12 cellular contexts compared by ENCODE assay signal in the genomic region with DNA sequence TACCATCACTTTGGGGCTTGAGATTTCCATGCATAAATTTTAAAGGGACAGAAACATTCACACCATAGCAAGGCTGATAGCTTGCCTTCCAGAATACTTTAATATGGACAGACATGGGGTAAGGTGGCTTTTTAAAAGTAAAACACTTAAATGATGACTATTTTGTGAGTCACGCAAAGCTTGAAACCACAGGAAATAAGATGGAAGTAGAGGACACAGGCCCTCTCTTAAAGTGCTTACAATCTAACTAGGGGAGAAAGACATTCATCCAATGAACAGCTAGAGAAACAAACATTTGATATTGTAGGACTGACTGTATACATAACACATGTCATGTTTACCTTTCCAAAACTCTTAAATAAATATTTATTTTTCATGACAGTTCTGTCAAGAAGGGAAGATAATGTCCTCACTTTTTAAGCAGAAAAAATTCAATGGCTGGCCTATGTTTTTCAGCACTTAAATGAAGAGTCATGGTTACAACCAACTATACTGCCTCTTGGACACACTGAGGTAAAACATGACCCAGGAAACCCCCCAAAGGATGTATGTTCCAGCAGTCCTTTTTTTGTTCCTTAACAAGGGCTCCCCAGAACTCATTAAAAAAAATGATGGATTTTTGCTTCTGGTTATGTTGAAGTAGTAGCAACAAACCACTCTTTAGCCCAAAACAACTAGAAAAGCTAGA.
DNase-seq lines count a peak whose midpoint lies in the region; ATAC-seq and TF ChIP-seq lines count a peak whose summit lies in the region.
"Had no signal": no experiment of that assay in that cellular context is flagged by ENCODE, and none has a peak within 500 bp of the region (broad histone marks: within the 10 kb centered on the region; RNA-seq: fewer than 3 reads in every experiment).

No MANE protein-coding gene starts in this region.

- peak; percentile 26 to 54 for ATAC-seq in activated naive CD4-positive, alpha-beta T cell treated with anti-CD3 and anti-CD28 coated beads, Interleukin-2, amount 50 U/mL, for 72 hours
- peak; percentile 62 for ATAC-seq in stimulated activated effector memory CD8-positive, alpha-beta T cell treated with anti-CD3 and anti-CD28 coated beads, Interleukin-12 subunit alpha, Interleukin-12 subunit beta, amount 100 ng/mL, for 72 hours
- ATAC-seq in sciatic nerve = no peak
- ATAC-seq: upper lobe of right lung had no signal

- no peaks in the 10 kb centered on the region for H3K9me3 ChIP-seq in fibroblast of lung (ENCODE audit: control insufficient read depth, insufficient read depth, low read depth, low read length)
- no peaks in the 10 kb centered on the region for H3K9me3 ChIP-seq in effector memory CD4-positive, alpha-beta T cell (ENCODE audit: control insufficient read depth, low read length)
- H3K9me3 ChIP-seq: upper lobe of right lung had no signal

- H3K79me2 ChIP-seq in fibroblast of lung (ENCODE audit: control insufficient read depth, insufficient read depth, low read length) = no peaks in the 10 kb centered on the region

- TF ChIP-seq CTCF in fibroblast of lung (conservative IDR thresholded peaks at IDR 0.05 in 1 of 2, IDR thresholded peaks at IDR 0.05 in 1 of 2; ENCODE audit: low read depth in 1 of 2, low read length in 2 of 2) = no peak

- H4K20me1 ChIP-seq in fibroblast of lung (ENCODE audit: control insufficient read depth, extremely low read depth, insufficient read depth, low read length) = no peaks in the 10 kb centered on the region

- peaks cover 16 to 32% of the 10 kb centered on the region in 2 donors for H3K36me3 Mint-ChIP-seq in activated naive CD4-positive, alpha-beta T cell treated with anti-CD3 and anti-CD28 coated beads, Interleukin-2, amount 50 U/mL, for 72 hours
- H3K36me3 Mint-ChIP-seq in stimulated activated effector memory CD8-positive, alpha-beta T cell treated with anti-CD3 and anti-CD28 coated beads, Interleukin-12 subunit alpha, Interleukin-12 subunit beta, amount 100 ng/mL, for 72 hours = no peaks in the 10 kb centered on the region

- H3K27me3 ChIP-seq in fibroblast of lung (ENCODE audit: control insufficient read depth, insufficient read depth, low read length) = no peaks in the 10 kb centered on the region
- no peaks in the 10 kb centered on the region for H3K27me3 ChIP-seq in effector memory CD4-positive, alpha-beta T cell (replicated peaks; ENCODE audit: control insufficient read depth, insufficient read depth, low read length, poor library complexity, severe bottlenecking)
- H3K27me3 ChIP-seq: upper lobe of right lung had no signal

- peaks cover 15% of the 10 kb centered on the region for H3K4me1 ChIP-seq in fibroblast of lung (ENCODE audit: control insufficient read depth, extremely low read depth, insufficient read depth, low read length)
- no peaks in the 10 kb centered on the region for H3K4me1 ChIP-seq in effector memory CD4-positive, alpha-beta T cell (ENCODE audit: control insufficient read depth, insufficient read depth, low read length, poor library complexity, severe bottlenecking)
- H3K4me1 ChIP-seq: upper lobe of right lung had no signal

- intact Hi-C loops in sciatic nerve (cut with DNase I) = no loop called here

- H3K4me1 Mint-ChIP-seq in stimulated activated effector memory CD8-positive, alpha-beta T cell treated with anti-CD3 and anti-CD28 coated beads, Interleukin-12 subunit alpha, Interleukin-12 subunit beta, amount 100 ng/mL, for 72 hours = peaks cover 5% of the 10 kb centered on the region

- peak overlapping the region in 1 of 2 donors; percentile 19 for H3K27ac Mint-ChIP-seq in activated naive CD4-positive, alpha-beta T cell treated with anti-CD3 and anti-CD28 coated beads, Interleukin-2, amount 50 U/mL, for 72 hours
- H3K27ac Mint-ChIP-seq in stimulated activated effector memory CD8-positive, alpha-beta T cell treated with anti-CD3 and anti-CD28 coated beads, Interleukin-12 subunit alpha, Interleukin-12 subunit beta, amount 100 ng/mL, for 72 hours = no peak overlapping the region

- H2AFZ ChIP-seq in fibroblast of lung (ENCODE audit: low read length) = no peak overlapping the region

- DNase-seq in activated naive CD4-positive, alpha-beta T cell treated with anti-CD3 and anti-CD28 coated beads, Interleukin-2, amount 50 U/mL, for 72 hours (ENCODE audit: low spot score in 2 of 2) = no peak
- no peak for DNase-seq in activated naive CD4-positive, alpha-beta T cell treated with anti-CD3 and anti-CD28 coated beads, Interleukin-2, amount 50 U/mL, for 16 hours
- DNase-seq in RPMI7951 (ENCODE audit: low read depth) = peak; percentile 88
- DNase-seq in fibroblast of lung (ENCODE audit: low read depth in 2 of 2) = peak; percentile 79 to 90
- no peak for DNase-seq in stimulated activated effector memory CD8-positive, alpha-beta T cell treated with anti-CD3 and anti-CD28 coated beads, Interleukin-12 subunit alpha, Interleukin-12 subunit beta, amount 100 ng/mL, for 72 hours (ENCODE audit: low spot score in 2 of 2)
- no peak for DNase-seq in sciatic nerve (ENCODE audit: low spot score)
- DNase-seq in effector memory CD4-positive, alpha-beta T cell = no peak
- DNase-seq in DMS153 (lab: John Stamatoyannopoulos, UW) = no peak
- DNase-seq: activated CD4-positive, CD25-positive, alpha-beta regulatory T cell treated with anti-CD3 and anti-CD28 coated beads, Interleukin-2, amount 50 U/mL, for 72 hours; NCI-H1092 treated with DMSO at 0.1 percent for 48 hours; NCI-H526; upper lobe of right lung had no signal

- no peaks in the 10 kb centered on the region for H3K36me3 ChIP-seq in fibroblast of lung (ENCODE audit: control insufficient read depth, insufficient read depth, low read length)
- H3K36me3 ChIP-seq in effector memory CD4-positive, alpha-beta T cell (ENCODE audit: control insufficient read depth, insufficient read depth, low read length) = no peaks in the 10 kb centered on the region
- H3K36me3 ChIP-seq: upper lobe of right lung had no signal

- no peak overlapping the region for H3K4me3 Mint-ChIP-seq in stimulated activated effector memory CD8-positive, alpha-beta T cell treated with anti-CD3 and anti-CD28 coated beads, Interleukin-12 subunit alpha, Interleukin-12 subunit beta, amount 100 ng/mL, for 72 hours

- no peak overlapping the region for H3K4me3 ChIP-seq in fibroblast of lung (replicated peaks in 1 of 4; ENCODE audit: control extremely low read depth in 1 of 4, insufficient read depth in 1 of 4, low read depth in 3 of 4, low read length in 4 of 4)
- H3K4me3 ChIP-seq in effector memory CD4-positive, alpha-beta T cell (ENCODE audit: insufficient read depth, low read depth, low read length, poor library complexity, severe bottlenecking) = no peak overlapping the region
- H3K4me3 ChIP-seq: upper lobe of right lung had no signal

- H3K9ac ChIP-seq in fibroblast of lung (ENCODE audit: insufficient read depth, low read length) = no peak overlapping the region

- H3K9me3 Mint-ChIP-seq in activated naive CD4-positive, alpha-beta T cell treated with anti-CD3 and anti-CD28 coated beads, Interleukin-2, amount 50 U/mL, for 72 hours = peaks cover 19 to 32% of the 10 kb centered on the region in 2 donors
- H3K9me3 Mint-ChIP-seq in stimulated activated effector memory CD8-positive, alpha-beta T cell treated with anti-CD3 and anti-CD28 coated beads, Interleukin-12 subunit alpha, Interleukin-12 subunit beta, amount 100 ng/mL, for 72 hours = peaks cover 11% of the 10 kb centered on the region

- no peak overlapping the region for H3K4me2 ChIP-seq in fibroblast of lung (ENCODE audit: extremely low read depth, insufficient read depth, low read length)

- H3K27ac ChIP-seq in fibroblast of lung (ENCODE audit: insufficient read depth, low read length) = no peak overlapping the region
- no peak overlapping the region for H3K27ac ChIP-seq in effector memory CD4-positive, alpha-beta T cell (ENCODE audit: insufficient read depth, low read length, poor library complexity, severe bottlenecking)
- H3K27ac ChIP-seq: upper lobe of right lung had no signal

Comparison
In these comparisons a context has a peak if more than half of its experiments do, and no peak if none do; other contexts are left out.
1. DNase-seq: peak in RPMI7951 (single experiment) and fibroblast of lung (2 of 2); none in activated naive CD4-positive, alpha-beta T cell treated with anti-CD3 and anti-CD28 coated beads, Interleukin-2, amount 50 U/mL, for 72 hours (0 of 2), activated naive CD4-positive, alpha-beta T cell treated with anti-CD3 and anti-CD28 coated beads, Interleukin-2, amount 50 U/mL, for 16 hours (single experiment), stimulated activated effector memory CD8-positive, alpha-beta T cell treated with anti-CD3 and anti-CD28 coated beads, Interleukin-12 subunit alpha, Interleukin-12 subunit beta, amount 100 ng/mL, for 72 hours (0 of 2), sciatic nerve (single experiment), effector memory CD4-positive, alpha-beta T cell (0 of 3) and DMS153 (single experiment).